In genomic region chr9:37769306-37769705, GRCh38 we compare ENCODE assay signal across 22 cellular contexts. TPM values are rescaled to one million over a fixed set of nuclear protein-coding genes. Genes with fewer than 3 reads are reported as not detected.
A peak's percentile ranks its signal among the peaks of the same experiment; 100 is the strongest.
DNase-seq lines count a peak whose midpoint lies in the region; ATAC-seq, FAIRE-seq and TF ChIP-seq lines count a peak whose summit lies in the region.
"Had no signal": no experiment of that assay in that cellular context is flagged by ENCODE, and none has a peak within 500 bp of the region (broad histone marks: within the 10 kb centered on the region; RNA-seq: fewer than 3 reads in every experiment).

No MANE protein-coding gene starts in this region.

- H3K9me1 ChIP-seq in K562 (ENCODE audit: control insufficient read depth, insufficient read depth, low read length), result no peaks in the 10 kb centered on the region

- DNase-seq in activated T-cell treated with anti-CD3 and anti-CD28 coated beads, Interleukin-2, amount 50 U/mL, for 24 hours, result no peak
- no peak for DNase-seq in activated T-cell treated with anti-CD3 and anti-CD28 coated beads, Interleukin-2, amount 50 U/mL, for 48 hours
- DNase-seq in K562 (ENCODE audit: extremely low read depth in 1 of 4, low spot score in 3 of 4) (peak in 3 of 4 experiments; percentile 27 to 89 (median 82)), superior temporal gyrus (ENCODE audit: extremely low spot score) (no peak), NCI-H82 (lab: John Stamatoyannopoulos, UW) (no peak)
- no peak for DNase-seq in stimulated activated naive B cell treated with anti-CD40 and anti-IgM and Interleukin-4, amounts not matched to agents 10 μg/mL and 1 μg/mL and 100 μg/mL, for 72 hours
- DNase-seq: C1 segment of cervical spinal cord; CD4-positive, alpha-beta T cell; COR-L47; DMS153; DMS79 treated with DMSO at 0.1 percent for 48 hours; EL; GOT3; H9 had no signal

- in situ Hi-C loops in K562 (cut with MboI), result no loop called here

- H3K79me2 ChIP-seq in K562 (ENCODE audit: control insufficient read depth, insufficient read depth, low read length), result no peaks in the 10 kb centered on the region; the same call in 2 of the 3 replicates

- H4K20me1 ChIP-seq in K562 (replicated peaks; ENCODE audit: control insufficient read depth, insufficient read depth, low read length), result no peaks in the 10 kb centered on the region

- H3K4me1 ChIP-seq in HEK293 (ENCODE audit: control insufficient read depth, insufficient read depth, low read length), result no peaks in the 10 kb centered on the region
- H3K4me1 ChIP-seq in K562 (replicated peaks in 1 of 2; ENCODE audit: control insufficient read depth in 2 of 2, insufficient read depth in 2 of 2, low read length in 2 of 2), result peaks cover 17 to 21% of the 10 kb centered on the region in 2 experiments; a peak in 4 of 5 replicates

- TF ChIP-seq POLR2A in K562 (conservative IDR thresholded peaks at IDR 0.05), result no peak

- 3% methylated on average over 5 of the region's 5 CpGs for WGBS in K562 (ENCODE audit: insufficient coverage, low coverage, missing lambda C conversion rate)

- FAIRE-seq in K562 (lab: Jason Lieb, UNC), result peak; percentile 88
- FAIRE-seq: A204.1, D721Med, G401.6, GM12891, HepG2, HTR-8/SVneo had no signal

- no peak overlapping the region for H2AFZ ChIP-seq in K562 (ENCODE audit: low read depth, low read length)

- TF ChIP-seq RAD21 in K562 (CRISPR knock-in tag; conservative IDR thresholded peaks at IDR 0.05 in 1 of 2, IDR thresholded peaks at IDR 0.05 in 1 of 2), result no peak

- H3K27me3 Mint-ChIP-seq in activated T-cell treated with anti-CD3 and anti-CD28 coated beads, Interleukin-2, amount 50 U/mL, for 24 hours, result no peaks in the 10 kb centered on the region
- H3K27me3 Mint-ChIP-seq in stimulated activated naive B cell treated with anti-CD40 and anti-IgM and Interleukin-4, amounts not matched to agents 10 μg/mL and 1 μg/mL and 100 μg/mL, for 72 hours, result no peaks in the 10 kb centered on the region
- H3K27me3 Mint-ChIP-seq: B cell; CD4-positive, alpha-beta T cell had no signal

- H3K27ac Mint-ChIP-seq in activated T-cell treated with anti-CD3 and anti-CD28 coated beads, Interleukin-2, amount 50 U/mL, for 24 hours, result peak overlapping the region; percentile 53
- H3K27ac Mint-ChIP-seq in stimulated activated naive B cell treated with anti-CD40 and anti-IgM and Interleukin-4, amounts not matched to agents 10 μg/mL and 1 μg/mL and 100 μg/mL, for 72 hours, result peak overlapping the region; percentile 70
- H3K27ac Mint-ChIP-seq: B cell; CD4-positive, alpha-beta T cell; H9 had no signal

- ATAC-seq in K562, result peak; percentile 86
- no peak for ATAC-seq in stimulated activated naive B cell treated with anti-CD40 and anti-IgM and Interleukin-4, amounts not matched to agents 10 μg/mL and 1 μg/mL and 100 μg/mL, for 72 hours (replicated peaks)
- ATAC-seq: HepG2 had no signal

- H3K9me3 ChIP-seq in HEK293 (ENCODE audit: control insufficient read depth, insufficient read depth, low read depth, low read length) (no peaks in the 10 kb centered on the region), K562 (replicated peaks; ENCODE audit: control insufficient read depth, insufficient read depth, low read depth, low read length) (no peaks in the 10 kb centered on the region)

- peak; percentile 60; the same call in 1 of the 2 replicates for TF ChIP-seq EP300 in K562 (IDR thresholded peaks at IDR 0.05; ENCODE audit: low read length)

- CTCF ChIA-PET in HEK293 (lab: Yijun Ruan, JAX), result interaction anchor here (2.0 kb wide), 1 partner anchor 9 kb away, joined by 5 read pairs; no protein-coding TSS in a partner anchor
- CTCF ChIA-PET in K562 (lab: Yijun Ruan, JAX; ENCODE audit: low intra/inter-chr PET ratio), result interaction anchor here (0.6 kb wide), 1 partner anchor 356 kb away, joined by 6 read pairs; no protein-coding TSS in a partner anchor

- H3K4me2 ChIP-seq in K562 (ENCODE audit: insufficient read depth, low read length), result no peak overlapping the region

- no peak overlapping the region for H3K4me3 Mint-ChIP-seq in activated T-cell treated with anti-CD3 and anti-CD28 coated beads, Interleukin-2, amount 50 U/mL, for 24 hours
- no peak overlapping the region for H3K4me3 Mint-ChIP-seq in stimulated activated naive B cell treated with anti-CD40 and anti-IgM and Interleukin-4, amounts not matched to agents 10 μg/mL and 1 μg/mL and 100 μg/mL, for 72 hours
- H3K4me3 Mint-ChIP-seq: B cell; CD4-positive, alpha-beta T cell; H9 had no signal

- TF ChIP-seq CTCF in HEK293 (tag by site-specific recombination; IDR thresholded peaks at IDR 0.05) (no peak), K562 (IDR thresholded peaks at IDR 0.05 in 2 of 3, conservative IDR thresholded peaks at IDR 0.05 in 1 of 3; ENCODE audit: insufficient read depth in 2 of 3, low read depth in 1 of 3, low read length in 3 of 3) (no peak)

- H3K4me1 Mint-ChIP-seq in activated T-cell treated with anti-CD3 and anti-CD28 coated beads, Interleukin-2, amount 50 U/mL, for 24 hours (ENCODE audit: low read depth), result no peaks in the 10 kb centered on the region
- H3K4me1 Mint-ChIP-seq in stimulated activated naive B cell treated with anti-CD40 and anti-IgM and Interleukin-4, amounts not matched to agents 10 μg/mL and 1 μg/mL and 100 μg/mL, for 72 hours, result peaks cover 0 to 3% of the 10 kb centered on the region in 2 donors
- H3K4me1 Mint-ChIP-seq: B cell, H9 had no signal

- peaks cover 83% of the 10 kb centered on the region for H3K36me3 Mint-ChIP-seq in activated T-cell treated with anti-CD3 and anti-CD28 coated beads, Interleukin-2, amount 50 U/mL, for 24 hours (ENCODE audit: low read depth)
- peaks cover 20 to 57% of the 10 kb centered on the region in 2 donors for H3K36me3 Mint-ChIP-seq in stimulated activated naive B cell treated with anti-CD40 and anti-IgM and Interleukin-4, amounts not matched to agents 10 μg/mL and 1 μg/mL and 100 μg/mL, for 72 hours

- intact Hi-C loops in K562 (cut with micrococcal nuclease), result no loop called here

- H3K27ac ChIP-seq in HEK293 (ENCODE audit: extremely low read depth, low read depth, low read length) (no peak overlapping the region), K562 (ENCODE audit: extremely low read depth, low read depth, low read length) (peak overlapping the region; percentile 26)

- H3K4me3 ChIP-seq in HEK293 (ENCODE audit: low read depth, low read length) (no peak overlapping the region), K562 (no peak overlapping the region)

- no TSS peak for BruUV-seq in K562 (replicated peaks; lab: Mats Ljungman, UMichigan)

- H3K9me3 Mint-ChIP-seq in activated T-cell treated with anti-CD3 and anti-CD28 coated beads, Interleukin-2, amount 50 U/mL, for 24 hours, result no peaks in the 10 kb centered on the region
- H3K9me3 Mint-ChIP-seq in stimulated activated naive B cell treated with anti-CD40 and anti-IgM and Interleukin-4, amounts not matched to agents 10 μg/mL and 1 μg/mL and 100 μg/mL, for 72 hours, result peaks cover 0 to 4% of the 10 kb centered on the region in 2 donors
- H3K9me3 Mint-ChIP-seq: CD4-positive, alpha-beta T cell had no signal

- 0 out of 4 replicates have a peak overlapping the region, but pooled peaks of 1 of the 2 experiments have one; percentile 5 for H3K9ac ChIP-seq in K562 (ENCODE audit: insufficient read depth in 1 of 2, low read depth in 2 of 2, low read length in 2 of 2)

- POLR2A ChIA-PET in HEK293 (lab: Yijun Ruan, JAX), result interaction anchor here (1.1 kb wide), 1 partner anchor 31 kb away, joined by 4 read pairs; the partner anchor contains the start of gene DCAF10
- POLR2A ChIA-PET in K562 (lab: Yijun Ruan, JAX), result interaction anchor here (0.9 to 6.0 kb wide), 7 partner anchors 10 to 32 kb away, joined by 3 to 32 read pairs (median 4); partner anchors contain the start of gene EXOSC3

- no peaks in the 10 kb centered on the region for H3K27me3 ChIP-seq in K562 (ENCODE audit: control insufficient read depth in 2 of 2, insufficient read depth in 2 of 2, low read length in 2 of 2)

- H3K36me3 ChIP-seq in HEK293 (ENCODE audit: control insufficient read depth in 2 of 2, insufficient read depth in 1 of 2, low read length in 2 of 2) (peaks cover 16 to 58% of the 10 kb centered on the region in 2 experiments; a peak in 2 of 3 replicates), K562 (ENCODE audit: control insufficient read depth, insufficient read depth, low read length) (peaks cover 42% of the 10 kb centered on the region; the same call in 2 of the 3 replicates)

RNA-seq across cellular contexts. Expression of gene EXOSC3, which starts 15.6 kb away (rescaled TPM):
- 91.8 and 156 TPM in 2 replicates for total RNA-seq in K562 (2011; cell fraction: chromatin; rRNA removed; ENCODE audit: low replicate concordance)
- total RNA-seq in K562 (2011; cell fraction: nucleolus; rRNA removed), result 73.7 and 92.2 TPM in 2 replicates
- total RNA-seq in K562 (2011; cell fraction: nucleoplasm; rRNA removed), result 73.4 and 120 TPM in 2 replicates
- total RNA-seq in K562 (2014; rRNA removed), result 166 and 209 TPM in 2 replicates
- total RNA-seq in K562 (2014; rRNA removed; fragmentation: Illumina TruSeq; extraction: Trizol), result 130 and 137 TPM in 2 replicates
- 112 and 114 TPM in 2 replicates for total RNA-seq in K562 (2015; rRNA removed; fragmentation: Illumina TruSeq; extraction: Trizol)
- 146 and 151 TPM in 2 replicates for total RNA-seq in K562 (2021)
- 50.1 and 85.4 TPM in 2 replicates for polyA plus RNA-seq in K562 (2011; rRNA removed)
- 45.0 and 109 TPM in 2 replicates for polyA plus RNA-seq in K562 (2011; cell fraction: cytosol; rRNA removed)
- 35.9 and 39.2 TPM in 2 replicates for polyA plus RNA-seq in K562 (2011; cell fraction: nucleus; rRNA removed)
- polyA plus RNA-seq in K562 (2012), result 45.6 and 99.5 TPM in 2 replicates
- polyA plus RNA-seq in K562 (2014; fragmentation: Illumina TruSeq; extraction: Trizol), result 79.3 and 90.4 TPM in 2 replicates
- polyA plus RNA-seq in K562 (2014; fragmentation: Nextera tagmentation; extraction: Ambion mirVana), result 10 to 100 TPM; 18.5 to 29.6 TPM
- 215 and 266 TPM in 2 replicates for polyA plus RNA-seq in K562 (2014; rRNA removed)
- 93.7 and 121 TPM in 2 replicates for polyA minus RNA-seq in K562 (2011; rRNA and poly(A)+ RNA removed)
- 28.9 and 39.3 TPM in 2 replicates for polyA minus RNA-seq in K562 (2011; cell fraction: cytosol; rRNA and poly(A)+ RNA removed)
- polyA minus RNA-seq in K562 (2011; cell fraction: nucleus; rRNA and poly(A)+ RNA removed), result 126 and 166 TPM in 2 replicates

RNA-seq across cellular contexts. Expression of gene TRMT10B, which starts 15.7 kb away (rescaled TPM):
- total RNA-seq in K562 (2011; cell fraction: chromatin; rRNA removed; ENCODE audit: low replicate concordance), result 16.3 and 23.4 TPM in 2 replicates
- 10.7 and 11.2 TPM in 2 replicates for total RNA-seq in K562 (2011; cell fraction: nucleolus; rRNA removed)
- 13.5 and 20.9 TPM in 2 replicates for total RNA-seq in K562 (2011; cell fraction: nucleoplasm; rRNA removed)
- total RNA-seq in K562 (2014; rRNA removed), result 2.9 and 5.5 TPM in 2 replicates
- 7.4 and 8.7 TPM in 2 replicates for total RNA-seq in K562 (2014; rRNA removed; fragmentation: Illumina TruSeq; extraction: Trizol)
- total RNA-seq in K562 (2015; rRNA removed; fragmentation: Illumina TruSeq; extraction: Trizol), result 5.8 and 6.3 TPM in 2 replicates
- total RNA-seq in K562 (2021), result 5.7 and 6.4 TPM in 2 replicates
- 6.9 and 7.7 TPM in 2 replicates for polyA plus RNA-seq in K562 (2011; rRNA removed)
- 1.6 and 4.1 TPM in 2 replicates for polyA plus RNA-seq in K562 (2011; cell fraction: cytosol; rRNA removed)
- polyA plus RNA-seq in K562 (2011; cell fraction: nucleus; rRNA removed), result 9.2 and 10.5 TPM in 2 replicates
- polyA plus RNA-seq in K562 (2012), result 8.7 and 10.4 TPM in 2 replicates
- 11.5 and 13.4 TPM in 2 replicates for polyA plus RNA-seq in K562 (2014; fragmentation: Illumina TruSeq; extraction: Trizol)
- 10 to 100 TPM in 1 of 2 experiments, 1 to 10 TPM in 1; 7.0 to 10.4 TPM for polyA plus RNA-seq in K562 (2014; fragmentation: Nextera tagmentation; extraction: Ambion mirVana)
- 8.0 and 9.3 TPM in 2 replicates for polyA plus RNA-seq in K562 (2014; rRNA removed)
- 6.5 and 7.7 TPM in 2 replicates for polyA minus RNA-seq in K562 (2011; rRNA and poly(A)+ RNA removed)
- 2.4 and 4.7 TPM in 2 replicates for polyA minus RNA-seq in K562 (2011; cell fraction: cytosol; rRNA and poly(A)+ RNA removed)
- polyA minus RNA-seq in K562 (2011; cell fraction: nucleus; rRNA and poly(A)+ RNA removed), result 5.9 and 6.3 TPM in 2 replicates

RNA-seq across cellular contexts. Expression of gene DCAF10, which starts 31.3 kb away (rescaled TPM):
- 24.3 and 38.6 TPM in 2 replicates for total RNA-seq in K562 (2011; cell fraction: chromatin; rRNA removed; ENCODE audit: low replicate concordance)
- total RNA-seq in K562 (2011; cell fraction: nucleolus; rRNA removed), result 17.5 and 24.1 TPM in 2 replicates
- total RNA-seq in K562 (2011; cell fraction: nucleoplasm; rRNA removed), result 29.1 and 45.7 TPM in 2 replicates
- total RNA-seq in K562 (2014; rRNA removed), result 9.4 and 12.5 TPM in 2 replicates
- total RNA-seq in K562 (2014; rRNA removed; fragmentation: Illumina TruSeq; extraction: Trizol), result 18.8 and 21.0 TPM in 2 replicates
- total RNA-seq in K562 (2015; rRNA removed; fragmentation: Illumina TruSeq; extraction: Trizol), result 16.5 and 16.9 TPM in 2 replicates
- total RNA-seq in K562 (2021), result 21.1 and 21.4 TPM in 2 replicates
- polyA plus RNA-seq in K562 (2011; rRNA removed), result 40.1 and 52.5 TPM in 2 replicates
- 15.5 and 24.1 TPM in 2 replicates for polyA plus RNA-seq in K562 (2011; cell fraction: cytosol; rRNA removed)
- polyA plus RNA-seq in K562 (2011; cell fraction: nucleus; rRNA removed), result 22.8 and 31.0 TPM in 2 replicates
- polyA plus RNA-seq in K562 (2012), result 16.4 and 18.8 TPM in 2 replicates
- 19.6 and 20.4 TPM in 2 replicates for polyA plus RNA-seq in K562 (2014; fragmentation: Illumina TruSeq; extraction: Trizol)
- polyA plus RNA-seq in K562 (2014; fragmentation: Nextera tagmentation; extraction: Ambion mirVana), result 1 to 10 TPM; 6.8 to 7.4 TPM
- polyA plus RNA-seq in K562 (2014; rRNA removed), result 12.5 and 18.9 TPM in 2 replicates
- polyA minus RNA-seq in K562 (2011; rRNA and poly(A)+ RNA removed), result 81.9 and 89.5 TPM in 2 replicates
- polyA minus RNA-seq in K562 (2011; cell fraction: cytosol; rRNA and poly(A)+ RNA removed), result 22.8 and 24.7 TPM in 2 replicates
- polyA minus RNA-seq in K562 (2011; cell fraction: nucleus; rRNA and poly(A)+ RNA removed), result 18.2 and 30.4 TPM in 2 replicates

Comparison
In these comparisons a context has a peak if more than half of its experiments do, and no peak if none do; other contexts are left out.
1. DNase-seq: peak in K562 (3 of 4); none in activated T-cell treated with anti-CD3 and anti-CD28 coated beads, Interleukin-2, amount 50 U/mL, for 24 hours (single experiment), activated T-cell treated with anti-CD3 and anti-CD28 coated beads, Interleukin-2, amount 50 U/mL, for 48 hours (0 of 2), stimulated activated naive B cell treated with anti-CD40 and anti-IgM and Interleukin-4, amounts not matched to agents 10 μg/mL and 1 μg/mL and 100 μg/mL, for 72 hours (single experiment), superior temporal gyrus (single experiment) and NCI-H82 (single experiment).